ENCODE assay signal across 8 cellular contexts in the genomic region with DNA sequence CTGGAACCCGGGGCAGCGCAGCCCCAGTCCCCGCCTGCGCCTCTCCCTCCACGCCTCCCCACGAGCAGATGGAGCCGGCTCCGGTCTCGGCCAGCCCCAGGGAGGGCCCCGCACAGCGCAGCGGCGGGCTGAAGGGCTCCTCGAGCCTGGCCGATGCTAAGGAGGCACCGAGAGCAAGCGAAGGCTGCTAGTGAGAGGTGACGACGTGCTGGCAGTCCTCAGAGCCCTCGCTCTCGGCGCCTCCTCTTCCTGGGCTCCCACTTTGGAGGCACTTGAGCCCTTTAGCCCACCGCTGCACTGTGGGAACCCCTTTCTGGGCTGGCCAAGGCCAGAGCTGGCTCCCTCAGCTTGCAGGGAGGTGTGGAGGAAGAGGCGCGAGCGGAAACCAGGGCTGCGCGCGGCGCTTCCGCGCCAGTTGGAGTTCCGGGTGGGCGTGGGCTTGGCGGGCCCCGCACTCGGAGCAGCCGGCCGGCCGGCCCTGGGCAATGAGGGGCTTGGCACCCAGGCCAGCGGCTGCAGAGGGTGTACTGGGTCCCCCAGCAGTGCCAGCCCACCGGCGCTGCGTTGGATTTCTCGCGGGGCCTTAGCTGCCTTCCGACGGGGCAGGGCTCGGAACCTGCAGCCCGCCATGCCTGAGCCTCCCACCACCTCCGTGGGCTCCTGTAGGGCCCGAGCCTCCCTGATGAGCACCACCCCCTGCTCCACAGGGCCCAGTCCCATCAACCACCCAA. TPM values are rescaled to one million over a fixed set of nuclear protein-coding genes. Genes with fewer than 3 reads are reported as not detected.
DNase-seq lines count a peak whose midpoint lies in the region; ATAC-seq and TF ChIP-seq lines count a peak whose summit lies in the region.

No MANE protein-coding gene starts in this region.

- intact Hi-C loops in thyroid gland (cut with DNase I), result no loop called here

- no peaks in the 10 kb centered on the region for H4K20me1 ChIP-seq in GM23338 (replicated peaks; ENCODE audit: insufficient read depth)

- H3K27ac Mint-ChIP-seq in activated CD4-positive, alpha-beta T cell treated with anti-CD3 and anti-CD28 coated beads, Interleukin-2, amount 10 ng/mL, durations not matched to agents 7 days and 5 days, result peak overlapping the region; percentile 97
- H3K27ac Mint-ChIP-seq in naive B cell (peak overlapping the region in 4 of 6 donors; percentile 57 to 87 (median 79)), GM23338 (no peak overlapping the region)

- H3K79me2 ChIP-seq in GM23338 (replicated peaks; ENCODE audit: insufficient read depth), result peaks cover 22% of the 10 kb centered on the region

- H3K9me3 ChIP-seq in duodenal mucosa (ENCODE audit: control insufficient read depth in 1 of 2, low read length in 2 of 2), result peaks cover 3 to 14% of the 10 kb centered on the region in 2 donors
- H3K9me3 ChIP-seq in thyroid gland, result no peaks in the 10 kb centered on the region

- H3K27ac ChIP-seq in duodenal mucosa (ENCODE audit: low read depth, low read length) (peak overlapping the region; percentile 74), thyroid gland (peak overlapping the region; percentile 5 to 79 (median 42)), GM23338 (ENCODE audit: low read depth) (no peak overlapping the region)

- peaks cover 0 to 6% of the 10 kb centered on the region in 2 donors for H3K36me3 ChIP-seq in duodenal mucosa (ENCODE audit: control insufficient read depth in 1 of 2, insufficient read depth in 2 of 2, low read length in 2 of 2)
- H3K36me3 ChIP-seq in thyroid gland, result no peaks in the 10 kb centered on the region
- peaks cover 5% of the 10 kb centered on the region; the same call in 1 of the 2 replicates for H3K36me3 ChIP-seq in GM23338 (ENCODE audit: insufficient read depth)

- peaks cover 21% of the 10 kb centered on the region for H3K9me3 Mint-ChIP-seq in activated CD4-positive, alpha-beta T cell treated with anti-CD3 and anti-CD28 coated beads, Interleukin-2, amount 10 ng/mL, durations not matched to agents 7 days and 5 days
- peaks cover 0 to 7% (median 4%) of the 10 kb centered on the region in 7 donors for H3K9me3 Mint-ChIP-seq in naive B cell
- peaks cover 34% of the 10 kb centered on the region for H3K9me3 Mint-ChIP-seq in GM23338

- peaks cover 23% of the 10 kb centered on the region for H3F3A ChIP-seq in GM23338 (replicated peaks; ENCODE audit: low read depth)

- peak overlapping the region; percentile 95 for H3K4me3 Mint-ChIP-seq in activated CD4-positive, alpha-beta T cell treated with anti-CD3 and anti-CD28 coated beads, Interleukin-2, amount 10 ng/mL, durations not matched to agents 7 days and 5 days
- H3K4me3 Mint-ChIP-seq in naive B cell, result peak overlapping the region; percentile 85 to 98 (median 96)
- H3K4me3 Mint-ChIP-seq in GM23338, result no peak overlapping the region

- CTCF ChIA-PET in activated CD4-positive, alpha-beta T cell treated with anti-CD3 and anti-CD28 coated beads, Interleukin-2, amount 10 ng/mL, durations not matched to agents 7 days and 5 days (lab: Charles Lee), result interaction anchor here (0.9 to 2.4 kb wide), 3 partner anchors 21 to 27 kb away, joined by 3 to 16 read pairs (median 10); partner anchors contain the start of genes C6orf52, PAK1IP1 and TMEM14B

- peak; percentile 32 for DNase-seq in COR-L47 (lab: John Stamatoyannopoulos, UW)
- peak; percentile 63 for DNase-seq in activated CD4-positive, alpha-beta T cell treated with anti-CD3 and anti-CD28 coated beads, Interleukin-2, amount 10 ng/mL, durations not matched to agents 7 days and 5 days
- DNase-seq in naive B cell, result peak; percentile 60
- peak; percentile 19 to 34 for DNase-seq in thyroid gland
- no peak for DNase-seq in NCI-H446 treated with DMSO at 0.1 percent for 48 hours (lab: John Stamatoyannopoulos, UW)
- DNase-seq in GM23338 (ENCODE audit: low spot score), result no peak

- H3K9me2 ChIP-seq in GM23338 (ENCODE audit: insufficient read depth), result no peaks in the 10 kb centered on the region

- ATAC-seq in HG03520 (IDR thresholded peaks at IDR 0.05; ENCODE audit: unreplicated experiment) (peak; percentile 26), naive B cell (ENCODE audit: low read depth in 2 of 2) (peak; percentile 54 to 57), GM23338 (no peak; the same call in 2 of the 3 replicates)

- peak overlapping the region; percentile 58 to 85 for H3K9ac ChIP-seq in duodenal mucosa (ENCODE audit: low read depth in 1 of 2, low read length in 2 of 2)

- H3K27me3 ChIP-seq in duodenal mucosa (ENCODE audit: control insufficient read depth in 1 of 2, insufficient read depth in 2 of 2, low read length in 2 of 2) (no peaks in the 10 kb centered on the region), thyroid gland (no peaks in the 10 kb centered on the region), GM23338 (ENCODE audit: insufficient read depth) (no peaks in the 10 kb centered on the region)

- no peak overlapping the region for H2AFZ ChIP-seq in GM23338

- peaks cover 12 to 25% of the 10 kb centered on the region in 2 donors for H3K4me1 ChIP-seq in duodenal mucosa (ENCODE audit: control insufficient read depth in 1 of 2, insufficient read depth in 2 of 2, low read length in 2 of 2)
- peaks cover 17 to 19% of the 10 kb centered on the region in 2 donors for H3K4me1 ChIP-seq in thyroid gland
- H3K4me1 ChIP-seq in GM23338 (ENCODE audit: insufficient read depth), result peaks cover 19% of the 10 kb centered on the region

- H3K4me3 ChIP-seq in duodenal mucosa (ENCODE audit: low read depth in 1 of 2, low read length in 2 of 2) (peak overlapping the region; percentile 64 to 82), thyroid gland (replicated peaks in 1 of 3) (peak overlapping the region; percentile 0 to 37 (median 3)), GM23338 (no peak overlapping the region)

- H3K27me3 Mint-ChIP-seq in activated CD4-positive, alpha-beta T cell treated with anti-CD3 and anti-CD28 coated beads, Interleukin-2, amount 10 ng/mL, durations not matched to agents 7 days and 5 days, result no peaks in the 10 kb centered on the region
- H3K27me3 Mint-ChIP-seq in naive B cell (no peaks in the 10 kb centered on the region), GM23338 (ENCODE audit: insufficient read depth, low read depth, poor library complexity) (peaks cover 13% of the 10 kb centered on the region)

- H3K36me3 Mint-ChIP-seq in activated CD4-positive, alpha-beta T cell treated with anti-CD3 and anti-CD28 coated beads, Interleukin-2, amount 10 ng/mL, durations not matched to agents 7 days and 5 days (ENCODE audit: low read depth), result peaks cover 32% of the 10 kb centered on the region
- H3K36me3 Mint-ChIP-seq in naive B cell (peaks cover 0 to 2% of the 10 kb centered on the region in 2 donors), GM23338 (ENCODE audit: low read depth) (peaks cover 37% of the 10 kb centered on the region)

- H3K4me2 ChIP-seq in GM23338, result no peak overlapping the region

- H3K4me1 Mint-ChIP-seq in activated CD4-positive, alpha-beta T cell treated with anti-CD3 and anti-CD28 coated beads, Interleukin-2, amount 10 ng/mL, durations not matched to agents 7 days and 5 days, result peaks cover 63% of the 10 kb centered on the region
- H3K4me1 Mint-ChIP-seq in naive B cell (peaks cover 14 to 50% (median 39%) of the 10 kb centered on the region in 3 donors), GM23338 (peaks cover 23% of the 10 kb centered on the region)

- 37 to 73% methylated on average over 7 to 8 of the region's 52 CpGs for WGBS in thyroid gland, 2 donors

- TF ChIP-seq CTCF in thyroid gland (IDR thresholded peaks at IDR 0.05) (no peak), GM23338 (conservative IDR thresholded peaks at IDR 0.05; ENCODE audit: low read depth in 2 of 2) (no peak)

- no peak for TF ChIP-seq POLR2A in thyroid gland (IDR thresholded peaks at IDR 0.05)

- POLR2A ChIA-PET in activated CD4-positive, alpha-beta T cell treated with anti-CD3 and anti-CD28 coated beads, Interleukin-2, amount 10 ng/mL, durations not matched to agents 7 days and 5 days (lab: Charles Lee), result interaction anchor here (0.7 to 0.9 kb wide), 2 partner anchors 26 to 190 kb away, joined by 5 to 7 read pairs; partner anchors contain the start of genes C6orf52 and PAK1IP1

RNA-seq across cellular contexts. Expression of gene TMEM14C, which starts 2.5 kb away (rescaled TPM):
- 10 to 100 TPM; 65.6 to 66.6 TPM for total RNA-seq in activated CD4-positive, alpha-beta T cell treated with anti-CD3 and anti-CD28 coated beads, Interleukin-2, amount 10 ng/mL, durations not matched to agents 7 days and 5 days
- 100 to 1,000 TPM in 3 of 6 donors, 10 to 100 TPM in 3; 75.6 to 149 (median 94.7) TPM for polyA plus RNA-seq in naive B cell (ENCODE audit: low read depth in 6 of 6)
- 100 to 1,000 TPM; 103 to 215 (median 162) TPM for total RNA-seq in thyroid gland
- total RNA-seq in GM23338 (2014; rRNA removed; shearing (Covaris generic)), result 123 and 131 TPM in 2 replicates
- polyA plus RNA-seq in GM23338 (2016; fragmentation: Nextera tagmentation; extraction: Ambion mirVana), result 232 and 241 TPM in 2 replicates

RNA-seq across cellular contexts. Expression of gene PAK1IP1, which starts 25.6 kb away (rescaled TPM):
- 10 to 100 TPM; 13.4 to 15.1 TPM for total RNA-seq in activated CD4-positive, alpha-beta T cell treated with anti-CD3 and anti-CD28 coated beads, Interleukin-2, amount 10 ng/mL, durations not matched to agents 7 days and 5 days
- polyA plus RNA-seq in naive B cell (ENCODE audit: low read depth in 6 of 6), result 10 to 100 TPM; 10.5 to 16.2 (median 12.7) TPM
- 10 to 100 TPM in 3 of 4 donors, 1 to 10 TPM in 1; 8.8 to 15.6 (median 12.7) TPM for total RNA-seq in thyroid gland
- total RNA-seq in GM23338 (2014; rRNA removed; shearing (Covaris generic)), result 45.5 and 47.4 TPM in 2 replicates
- polyA plus RNA-seq in GM23338 (2016; fragmentation: Nextera tagmentation; extraction: Ambion mirVana), result 82.1 and 93.2 TPM in 2 replicates

RNA-seq across cellular contexts. Expression of gene C6orf52, which starts 26.0 kb away (rescaled TPM):
- total RNA-seq in activated CD4-positive, alpha-beta T cell treated with anti-CD3 and anti-CD28 coated beads, Interleukin-2, amount 10 ng/mL, durations not matched to agents 7 days and 5 days, result 1 to 10 TPM; 1.1 to 1.9 TPM
- polyA plus RNA-seq in naive B cell (ENCODE audit: low read depth in 6 of 6) (1 to 10 TPM in 2 of 6 donors, under 1 TPM in 1, not detected in 3; 0.96 to 1.6 (median 1.1) TPM), GM23338 (2016; fragmentation: Nextera tagmentation; extraction: Ambion mirVana) (3.8 and 4.4 TPM in 2 replicates)
- not detected for total RNA-seq in thyroid gland
- 0.47 TPM in 1 of 2 replicates, not detected in the other for total RNA-seq in GM23338 (2014; rRNA removed; shearing (Covaris generic))

RNA-seq across cellular contexts. Expression of gene TMEM14B, which starts 27.2 kb away (rescaled TPM):
- total RNA-seq in activated CD4-positive, alpha-beta T cell treated with anti-CD3 and anti-CD28 coated beads, Interleukin-2, amount 10 ng/mL, durations not matched to agents 7 days and 5 days, result 10 to 100 TPM; 78.3 to 83.6 TPM
- polyA plus RNA-seq in naive B cell (ENCODE audit: low read depth in 6 of 6) (100 to 1,000 TPM; 165 to 210 (median 186) TPM), GM23338 (2016; fragmentation: Nextera tagmentation; extraction: Ambion mirVana) (210 TPM in 2 replicates)
- total RNA-seq in thyroid gland, result 100 to 1,000 TPM; 114 to 217 (median 197) TPM
- 104 and 111 TPM in 2 replicates for total RNA-seq in GM23338 (2014; rRNA removed; shearing (Covaris generic))

Comparison
In these comparisons a context has a peak if more than half of its experiments do, and no peak if none do; other contexts are left out.
1. DNase-seq: peak in COR-L47 (single experiment), activated CD4-positive, alpha-beta T cell treated with anti-CD3 and anti-CD28 coated beads, Interleukin-2, amount 10 ng/mL, durations not matched to agents 7 days and 5 days (single experiment), naive B cell (single experiment) and thyroid gland (2 of 2); none in NCI-H446 treated with DMSO at 0.1 percent for 48 hours (single experiment) and GM23338 (single experiment).